1 cellular context compared by ENCODE assay signal in the genomic region with DNA sequence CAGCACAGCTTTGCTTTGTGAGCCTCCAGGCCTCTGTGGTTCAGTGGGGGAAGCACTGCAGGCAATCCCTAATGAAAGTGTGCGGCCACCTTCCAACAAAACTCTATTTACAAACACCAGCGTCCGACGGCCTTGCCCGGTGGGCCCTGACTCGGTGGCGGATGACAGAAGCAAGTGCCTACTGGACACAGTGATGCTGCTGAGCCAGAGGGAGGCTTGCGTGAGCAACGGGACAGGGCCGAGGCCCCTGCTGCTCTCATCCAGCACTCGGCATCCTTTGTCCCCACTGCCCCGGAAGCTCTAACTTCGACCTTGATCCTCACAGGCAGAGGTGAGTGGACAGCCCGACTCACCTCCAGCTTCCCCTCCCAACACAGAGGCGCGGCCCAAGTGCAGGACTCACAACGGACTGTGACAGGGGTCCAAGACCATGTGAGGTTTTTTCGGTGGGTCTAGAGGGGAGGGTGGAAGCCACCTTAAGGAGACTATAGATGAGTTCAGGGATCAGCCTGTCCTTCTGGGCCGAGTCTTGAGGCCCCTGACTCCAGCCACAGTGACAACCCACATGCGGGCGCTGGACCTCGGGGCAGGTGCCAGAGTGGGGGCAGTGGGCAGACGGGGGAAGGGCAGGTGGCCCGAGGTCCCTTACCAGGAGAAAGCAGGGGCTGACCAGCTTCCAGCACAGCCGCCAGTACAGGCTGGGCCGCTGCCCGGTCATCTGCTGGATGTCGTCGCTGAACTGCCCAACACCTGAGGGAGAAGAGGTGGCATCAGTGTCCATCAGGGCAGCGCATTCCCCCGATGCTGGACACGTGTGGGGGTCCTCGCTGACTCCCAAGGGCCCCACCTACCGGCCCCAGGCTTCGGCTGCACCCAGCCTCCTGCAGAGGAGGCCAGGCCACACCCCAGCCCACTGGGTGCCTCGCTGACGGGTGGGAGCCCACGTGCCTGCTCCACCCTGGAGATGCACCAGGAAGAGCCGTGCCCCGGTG.
TF ChIP-seq lines count a peak whose summit lies in the region.

No MANE protein-coding gene starts in this region.

TF ChIP-seq in HepG2, 621 proteins besides CTCF, POLR2A, EP300 and RAD21 (continued from another document):
- TF ChIP-seq, protein P1, sequence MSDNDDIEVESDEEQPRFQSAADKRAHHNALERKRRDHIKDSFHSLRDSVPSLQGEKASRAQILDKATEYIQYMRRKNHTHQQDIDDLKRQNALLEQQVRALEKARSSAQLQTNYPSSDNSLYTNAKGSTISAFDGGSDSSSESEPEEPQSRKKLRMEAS (IDR thresholded peaks at IDR 0.05) = no peak
- TF ChIP-seq, protein P2, sequence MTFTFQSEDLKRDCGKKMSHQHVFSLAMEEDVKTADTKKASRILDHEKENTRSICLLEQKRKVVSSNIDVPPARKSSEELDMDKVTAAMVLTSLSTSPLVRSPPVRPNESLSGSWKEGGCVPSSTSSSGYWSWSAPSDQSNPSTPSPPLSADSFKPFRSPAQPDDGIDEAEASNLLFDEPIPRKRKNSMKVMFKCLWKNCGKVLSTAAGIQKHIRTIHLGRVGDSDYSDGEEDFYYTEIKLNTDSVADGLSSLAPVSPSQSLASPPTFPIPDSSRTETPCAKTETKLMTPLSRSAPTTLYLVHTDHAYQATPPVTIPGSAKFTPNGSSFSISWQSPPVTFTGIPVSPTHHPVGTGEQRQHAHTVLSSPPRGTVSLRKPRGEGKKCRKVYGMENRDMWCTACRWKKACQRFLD (CRISPR knock-in tag; IDR thresholded peaks at IDR 0.05; ENCODE audit: borderline replicate concordance) = no peak
- TF ChIP-seq ZKSCAN5 (CRISPR knock-in tag; IDR thresholded peaks at IDR 0.05) (no peak), ZNF788 (CRISPR knock-in tag; IDR thresholded peaks at IDR 0.05; ENCODE audit: borderline replicate concordance) (no peak), HNRNPL (IDR thresholded peaks at IDR 0.05; ENCODE audit: low read depth, low read length) (no peak), SYNCRIP (IDR thresholded peaks at IDR 0.05; ENCODE audit: insufficient read depth, low read depth, low read length) (no peak), NR2C2 (CRISPR knock-in tag; IDR thresholded peaks at IDR 0.05; ENCODE audit: borderline replicate concordance) (peak; percentile 92), GABPB1 (CRISPR knock-in tag; IDR thresholded peaks at IDR 0.05) (peak; percentile 61)
- TF ChIP-seq, protein P3, sequence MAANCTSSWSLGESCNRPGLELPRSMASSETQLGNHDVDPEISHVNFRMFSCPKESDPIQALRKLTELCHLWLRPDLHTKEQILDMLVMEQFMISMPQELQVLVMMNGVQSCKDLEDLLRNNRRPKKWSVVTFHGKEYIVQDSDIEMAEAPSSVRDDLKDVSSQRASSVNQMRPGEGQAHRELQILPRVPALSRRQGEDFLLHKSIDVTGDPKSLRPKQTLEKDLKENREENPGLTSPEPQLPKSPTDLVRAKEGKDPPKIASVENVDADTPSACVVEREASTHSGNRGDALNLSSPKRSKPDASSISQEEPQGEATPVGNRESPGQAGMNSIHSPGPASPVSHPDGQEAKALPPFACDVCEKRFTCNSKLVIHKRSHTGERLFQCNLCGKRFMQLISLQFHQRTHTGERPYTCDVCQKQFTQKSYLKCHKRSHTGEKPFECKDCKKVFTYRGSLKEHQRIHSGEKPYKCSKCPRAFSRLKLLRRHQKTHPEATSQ (CRISPR knock-in tag; IDR thresholded peaks at IDR 0.05; ENCODE audit: borderline replicate concordance) = no peak
TF ChIP-seq in HepG2: peak in this region for 3.
